8 cellular contexts compared by ENCODE assay signal in the genomic region with DNA sequence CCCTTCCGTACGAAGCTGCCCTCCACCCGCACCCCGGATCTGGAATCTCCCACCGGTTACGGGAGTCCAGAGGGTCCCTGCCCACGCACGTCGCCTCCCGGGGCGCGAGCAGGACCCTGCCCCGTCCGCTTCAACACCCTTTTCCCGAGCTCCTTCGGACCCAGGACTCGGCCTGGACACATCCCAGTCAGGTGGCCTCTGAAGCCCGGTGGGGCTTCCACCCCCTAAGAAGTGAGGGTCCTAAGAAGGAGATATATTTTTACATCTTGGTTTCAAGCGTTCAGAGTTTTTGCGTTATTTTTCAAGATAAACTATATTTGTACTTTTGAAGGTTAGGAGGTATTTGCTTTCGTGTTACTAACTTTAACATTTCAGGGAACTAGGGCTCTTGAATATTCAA. TPM values are rescaled to one million over a fixed set of nuclear protein-coding genes. Genes with fewer than 3 reads are reported as not detected.
DNase-seq lines count a peak whose midpoint lies in the region; ATAC-seq and TF ChIP-seq lines count a peak whose summit lies in the region.

No MANE protein-coding gene starts in this region.

- no peak overlapping the region for H2BK12ac ChIP-seq in neuronal stem cell (ENCODE audit: low read length)

- peaks cover 30% of the 10 kb centered on the region for H3K4me1 ChIP-seq in CD4-positive, alpha-beta memory T cell (ENCODE audit: insufficient read depth, low read length)
- H3K4me1 ChIP-seq in MM.1S (ENCODE audit: low read length) (0 out of 2 replicates have a peak, but pooled peaks cover 6% of the 10 kb centered on the region), endocrine pancreas (ENCODE audit: control insufficient read depth, insufficient read depth, low read length) (no peaks in the 10 kb centered on the region), neuronal stem cell (ENCODE audit: control insufficient read depth in 2 of 2, insufficient read depth in 1 of 2, low read depth in 1 of 2, low read length in 2 of 2) (peaks cover 4 to 30% of the 10 kb centered on the region in 2 donors)

- peak overlapping the region; percentile 30 for H3K4ac ChIP-seq in neuronal stem cell (ENCODE audit: low read length)

- H3K4me1 Mint-ChIP-seq in CD4-positive, alpha-beta memory T cell: peaks cover 16 to 41% (median 24%) of the 10 kb centered on the region in 4 donors

- no peaks in the 10 kb centered on the region for H3K27me3 ChIP-seq in CD4-positive, alpha-beta memory T cell (ENCODE audit: insufficient read depth, low read length)
- H3K27me3 ChIP-seq in MM.1S (replicated peaks; ENCODE audit: insufficient read depth, low read length): peaks cover 14% of the 10 kb centered on the region
- no peaks in the 10 kb centered on the region for H3K27me3 ChIP-seq in endocrine pancreas (ENCODE audit: control insufficient read depth, insufficient read depth, low read length)
- no peaks in the 10 kb centered on the region for H3K27me3 ChIP-seq in neuronal stem cell (ENCODE audit: control insufficient read depth in 3 of 3, insufficient read depth in 3 of 3, low read depth in 1 of 3, low read length in 3 of 3)

- H4K8ac ChIP-seq in neuronal stem cell (ENCODE audit: low read depth, low read length): no peak overlapping the region

- H3K9me2 ChIP-seq in MM.1S (replicated peaks; ENCODE audit: insufficient read depth, low read length): no peaks in the 10 kb centered on the region

- H3K14ac ChIP-seq in neuronal stem cell (ENCODE audit: low read length): no peak overlapping the region

- no peak overlapping the region for H2BK15ac ChIP-seq in neuronal stem cell (ENCODE audit: low read length)

- no peaks in the 10 kb centered on the region for H3K9me3 Mint-ChIP-seq in CD4-positive, alpha-beta memory T cell

- peak overlapping the region; percentile 91 for H2AK5ac ChIP-seq in neuronal stem cell (ENCODE audit: low read depth, low read length)

- no peaks in the 10 kb centered on the region for H3F3A ChIP-seq in MM.1S (ENCODE audit: insufficient read depth, low read length)

- no peak overlapping the region for H4K91ac ChIP-seq in neuronal stem cell (ENCODE audit: low read depth, low read length, poor library complexity)

- H3K18ac ChIP-seq in neuronal stem cell (ENCODE audit: low read length): peak overlapping the region; percentile 73

- H3K9me3 ChIP-seq in CD4-positive, alpha-beta memory T cell (ENCODE audit: control insufficient read depth in 1 of 2, low read length in 2 of 2): no peaks in the 10 kb centered on the region
- no peaks in the 10 kb centered on the region for H3K9me3 ChIP-seq in MM.1S (replicated peaks; ENCODE audit: insufficient read depth, low read length)
- no peaks in the 10 kb centered on the region for H3K9me3 ChIP-seq in endocrine pancreas (ENCODE audit: control insufficient read depth, low read length)
- H3K9me3 ChIP-seq in neuronal stem cell (replicated peaks in 1 of 2; ENCODE audit: control insufficient read depth in 2 of 2, insufficient read depth in 1 of 2, low read depth in 1 of 2, low read length in 2 of 2): no peaks in the 10 kb centered on the region

- POLR2A ChIA-PET in CD4-positive, alpha-beta memory T cell (lab: Charles Lee; ENCODE audit: partially characterized antibody): interaction anchor here (0.9 to 1.9 kb wide), 8 partner anchors 8 to 886 kb away, joined by 3 to 15 read pairs (median 5); partner anchors contain the start of genes RPS21 and YTHDF1

- intact Hi-C loops in CD4-positive, alpha-beta memory T cell (cut with micrococcal nuclease): no loop called here

- peaks cover 0 to 27% of the 10 kb centered on the region in 2 donors for H3K36me3 Mint-ChIP-seq in CD4-positive, alpha-beta memory T cell

- no peak overlapping the region for H2BK5ac ChIP-seq in neuronal stem cell (ENCODE audit: low read length)

- H3K79me1 ChIP-seq in neuronal stem cell (ENCODE audit: low read depth, low read length): peaks cover 26% of the 10 kb centered on the region

- H3K27ac ChIP-seq in CD4-positive, alpha-beta memory T cell (ENCODE audit: low read depth, low read length): peak overlapping the region; percentile 76
- H3K27ac ChIP-seq in MM.1S (ENCODE audit: low read length) (no peak overlapping the region), neuronal stem cell (replicated peaks; ENCODE audit: low read length) (no peak overlapping the region)

- peak overlapping the region; percentile 87 for H3K4me2 ChIP-seq in MM.1S (ENCODE audit: low read depth, low read length)
- peak overlapping the region; percentile 95 for H3K4me2 ChIP-seq in neuronal stem cell (ENCODE audit: insufficient read depth, low read length, poor library complexity, severe bottlenecking)

- H3K27ac Mint-ChIP-seq in CD4-positive, alpha-beta memory T cell: peak overlapping the region; percentile 85 to 94 (median 92)

- H3K79me2 ChIP-seq in MM.1S (ENCODE audit: low read length): peaks cover 49% of the 10 kb centered on the region

- H2AFZ ChIP-seq in MM.1S (ENCODE audit: low read length) (no peak overlapping the region), neuronal stem cell (ENCODE audit: low read length) (peak overlapping the region; percentile 86)

- no peak overlapping the region for H3K23ac ChIP-seq in neuronal stem cell (ENCODE audit: low read depth, low read length, poor library complexity)

- CTCF ChIA-PET in CD4-positive, alpha-beta memory T cell (lab: Charles Lee; ENCODE audit: partially characterized antibody): interaction anchor here (0.7 to 3.3 kb wide), 2 partner anchors 49 to 110 kb away, joined by 4 to 22 read pairs; no protein-coding TSS in a partner anchor

- H3K4me3 Mint-ChIP-seq in CD4-positive, alpha-beta memory T cell: peak overlapping the region; percentile 86 to 92 (median 90)

- no peak for DNase-seq in CD4-positive, alpha-beta memory T cell
- DNase-seq in MM.1S (no peak), neuronal stem cell (ENCODE audit: low spot score) (no peak), globus pallidus (ENCODE audit: low spot score) (no peak), glomerular visceral epithelial cell (ENCODE audit: extremely low spot score) (no peak), occipital lobe (lab: John Stamatoyannopoulos, UW) (no peak)

- H4K20me1 ChIP-seq in MM.1S (ENCODE audit: insufficient read depth, low read length): peaks cover 4% of the 10 kb centered on the region; the same call in 1 of the 2 replicates

- H3K27me3 Mint-ChIP-seq in CD4-positive, alpha-beta memory T cell: no peaks in the 10 kb centered on the region

- H3K9ac ChIP-seq in MM.1S (ENCODE audit: low read length) (peak overlapping the region; percentile 70), endocrine pancreas (ENCODE audit: control insufficient read depth, insufficient read depth, low read length) (peak overlapping the region; percentile 75), neuronal stem cell (ENCODE audit: low read depth, low read length, poor library complexity) (peak overlapping the region; percentile 95)

- no CpG with 5 or more reads among the region's 21 CpGs for WGBS in neuronal stem cell (ENCODE audit: extremely low coverage in 2 of 2, insufficient read length in 2 of 2, insufficient replicate concordance in 1 of 2), 2 donors

- no peak for TF ChIP-seq CTCF in MM.1S (IDR thresholded peaks at IDR 0.05; ENCODE audit: low read length)

- H3K4me3 ChIP-seq in CD4-positive, alpha-beta memory T cell (ENCODE audit: low read length in 2 of 2): peak overlapping the region; percentile 68 to 84
- H3K4me3 ChIP-seq in MM.1S (ENCODE audit: low read length) (peak overlapping the region; percentile 67), endocrine pancreas (ENCODE audit: control insufficient read depth, insufficient read depth, low read length) (peak overlapping the region; percentile 82), neuronal stem cell (ENCODE audit: low read length in 2 of 2) (peak overlapping the region; percentile 96 to 97)

- peaks cover 25% of the 10 kb centered on the region for H3K36me3 ChIP-seq in CD4-positive, alpha-beta memory T cell (ENCODE audit: insufficient read depth, low read length)
- H3K36me3 ChIP-seq in MM.1S (replicated peaks; ENCODE audit: insufficient read depth, low read length) (no peaks in the 10 kb centered on the region), endocrine pancreas (ENCODE audit: control insufficient read depth, insufficient read depth, low read length) (peaks cover 2% of the 10 kb centered on the region), neuronal stem cell (replicated peaks in 1 of 2; ENCODE audit: control insufficient read depth in 2 of 2, insufficient read depth in 2 of 2, low read length in 2 of 2) (peaks cover 20 to 27% of the 10 kb centered on the region in 2 donors)

- H2BK120ac ChIP-seq in neuronal stem cell (ENCODE audit: low read depth, low read length): no peak overlapping the region

- ATAC-seq in HG02623 (IDR thresholded peaks at IDR 0.05; ENCODE audit: unreplicated experiment): no peak

RNA-seq across cellular contexts. Expression of gene ARFGAP1, which starts 0.6 kb away (rescaled TPM):
- total RNA-seq in CD4-positive, alpha-beta memory T cell: 100 to 1,000 TPM; 113 to 120 TPM
- 10 to 100 TPM; 11.5 to 26.0 TPM for polyA plus RNA-seq in CD4-positive, alpha-beta memory T cell
- 60.7 TPM for polyA plus RNA-seq in neuronal stem cell (2013, experiment 1 of 2)
- 56.3 TPM for polyA plus RNA-seq in neuronal stem cell (2013, experiment 2 of 2)
- 28.1 TPM for total RNA-seq in occipital lobe

RNA-seq across cellular contexts. Expression of gene NKAIN4, which starts 18.9 kb away (rescaled TPM):
- total RNA-seq in CD4-positive, alpha-beta memory T cell: not detected
- polyA plus RNA-seq in CD4-positive, alpha-beta memory T cell: not detected
- polyA plus RNA-seq in neuronal stem cell (2013, experiment 1 of 2): 39.2 TPM
- 40.2 TPM for polyA plus RNA-seq in neuronal stem cell (2013, experiment 2 of 2)
- 14.2 TPM for total RNA-seq in occipital lobe

RNA-seq across cellular contexts. Expression of gene COL20A1, which starts 19.8 kb away (rescaled TPM):
- under 1 TPM in 1 of 2 experiments, not detected in 1; 0.11 TPM for total RNA-seq in CD4-positive, alpha-beta memory T cell
- not detected for polyA plus RNA-seq in CD4-positive, alpha-beta memory T cell
- 0.13 TPM for polyA plus RNA-seq in neuronal stem cell (2013, experiment 1 of 2)
- 0.08 TPM for polyA plus RNA-seq in neuronal stem cell (2013, experiment 2 of 2)
- 3.0 TPM for total RNA-seq in occipital lobe

RNA-seq across cellular contexts. Expression of gene BIRC7, which starts 37.5 kb away (rescaled TPM):
- not detected for total RNA-seq in CD4-positive, alpha-beta memory T cell
- polyA plus RNA-seq in CD4-positive, alpha-beta memory T cell: not detected
- 0.03 TPM for polyA plus RNA-seq in neuronal stem cell (2013, experiment 1 of 2)
- 0.06 TPM for polyA plus RNA-seq in neuronal stem cell (2013, experiment 2 of 2)
- not detected for total RNA-seq in occipital lobe

RNA-seq across cellular contexts. Expression of gene YTHDF1, which starts 57.2 kb away (rescaled TPM):
- total RNA-seq in CD4-positive, alpha-beta memory T cell: 10 to 100 TPM; 47.7 to 48.1 TPM
- polyA plus RNA-seq in CD4-positive, alpha-beta memory T cell: 10 to 100 TPM; 21.1 to 43.2 TPM
- 33.5 TPM for polyA plus RNA-seq in neuronal stem cell (2013, experiment 1 of 2)
- 33.7 TPM for polyA plus RNA-seq in neuronal stem cell (2013, experiment 2 of 2)
- 20.1 TPM for total RNA-seq in occipital lobe

Comparison
In these comparisons a context has a peak if more than half of its experiments do, and no peak if none do; other contexts are left out.
1. RNA of gene NKAIN4, which starts 18.9 kb away (total RNA-seq): 14.2 TPM in occipital lobe (single experiment); not detected in CD4-positive, alpha-beta memory T cell; every median in the first group is over 10 times any median in the second.
2. Peak in every context shown above with its lines, with median percentiles within 50 percentile points of each other: H3K4me3 ChIP-seq and H3K9ac ChIP-seq.